Comparison of ENCODE assay signal across 12 cellular contexts in genomic region chr1:84611796-84612195, GRCh38. TPM values are rescaled to one million over a fixed set of nuclear protein-coding genes. Genes with fewer than 3 reads are reported as not detected.
DNase-seq lines count a peak whose midpoint lies in the region; ATAC-seq and TF ChIP-seq lines count a peak whose summit lies in the region.
"Had no signal": no experiment of that assay in that cellular context is flagged by ENCODE, and none has a peak within 500 bp of the region (broad histone marks: within the 10 kb centered on the region; RNA-seq: fewer than 3 reads in every experiment).

No MANE protein-coding gene starts in this region.

- H3K36me3 Mint-ChIP-seq in nephron progenitor cell (ENCODE audit: low read depth) = peaks cover 47% of the 10 kb centered on the region

- H3K27ac ChIP-seq in dorsolateral prefrontal cortex (peak overlapping the region in 51 of 59 donors; percentile 1 to 86 (median 67)), trophoblast cell (ENCODE audit: low read depth, low read length) (no peak overlapping the region), spleen (peak overlapping the region in 1 of 8 donors; percentile 45)

- no peak for TF ChIP-seq POLR2A in spleen (IDR thresholded peaks at IDR 0.05)

- H3K4ac ChIP-seq in trophoblast cell (ENCODE audit: low read depth, low read length) = no peak overlapping the region

- TF ChIP-seq CTCF in dorsolateral prefrontal cortex (IDR thresholded peaks at IDR 0.05 in 54 of 56, conservative IDR thresholded peaks at IDR 0.05 in 2 of 56; ENCODE audit: low read depth in 1 of 56, partially characterized antibody in 56 of 56) = no peak
- TF ChIP-seq CTCF in nephron progenitor cell (IDR thresholded peaks at IDR 0.05) = no peak
- TF ChIP-seq CTCF in spleen (IDR thresholded peaks at IDR 0.05 in 8 of 11, conservative IDR thresholded peaks at IDR 0.05 in 3 of 11) = no peak

- H3K9me3 Mint-ChIP-seq in nephron progenitor cell = peaks cover 84% of the 10 kb centered on the region

- no peak overlapping the region for H3K4me2 ChIP-seq in trophoblast cell (ENCODE audit: low read length)

- H2AK5ac ChIP-seq in trophoblast cell (ENCODE audit: low read length) = no peak overlapping the region

- no peaks in the 10 kb centered on the region for H3K36me3 ChIP-seq in trophoblast cell (ENCODE audit: control insufficient read depth in 1 of 2, insufficient read depth in 2 of 2, low read length in 2 of 2)
- H3K36me3 ChIP-seq in spleen = no peaks in the 10 kb centered on the region

- H4K91ac ChIP-seq in trophoblast cell (ENCODE audit: low read depth, low read length) = no peak overlapping the region

- peak overlapping the region in 1 of 59 donors; percentile 4 for H3K4me3 ChIP-seq in dorsolateral prefrontal cortex
- no peak overlapping the region for H3K4me3 ChIP-seq in trophoblast cell (ENCODE audit: low read depth, low read length)
- H3K4me3 ChIP-seq in spleen = no peak overlapping the region
- H3K4me3 ChIP-seq: mucosa of descending colon had no signal

- intact Hi-C loops in dorsolateral prefrontal cortex (cut with DNase I) (loop anchor here in 1 of 2 donors (2.0 kb wide), 1 partner anchor 33 kb away; no protein-coding TSS in a partner anchor), spleen (cut with DNase I; ENCODE audit: low total_unique reads) (no loop called here)

- H3K27me3 ChIP-seq in dorsolateral prefrontal cortex (no peaks in the 10 kb centered on the region), trophoblast cell (ENCODE audit: insufficient read depth, low read length) (no peaks in the 10 kb centered on the region), spleen (replicated peaks in 1 of 7) (no peaks in the 10 kb centered on the region)

- H3K27me3 Mint-ChIP-seq in nephron progenitor cell (ENCODE audit: low read depth, poor library complexity) = peaks cover 3% of the 10 kb centered on the region

- H3K27ac Mint-ChIP-seq in nephron progenitor cell = peak overlapping the region; percentile 96

- peak; percentile 56 for DNase-seq in M059J (ENCODE audit: low read depth)
- DNase-seq in dorsolateral prefrontal cortex = no peak
- DNase-seq in nephron progenitor cell = no peak
- no peak for DNase-seq in activated CD8-positive, alpha-beta memory T cell treated with anti-CD3 and anti-CD28 coated beads, Interleukin-2, amount 50 U/mL, for 48 hours
- DNase-seq in trophoblast cell = no peak
- no peak for DNase-seq in spleen
- DNase-seq: effector CD8-positive, alpha-beta T cell; H7; mucosa of descending colon; NCI-H2227 treated with DMSO at 0.1 percent for 48 hours had no signal

- H2AFZ ChIP-seq in trophoblast cell (ENCODE audit: insufficient read depth, low read length, poor library complexity) = no peak overlapping the region

- ATAC-seq in GM18502 (IDR thresholded peaks at IDR 0.05; ENCODE audit: poor library complexity, unreplicated experiment) (peak; percentile 56), HG03521 (IDR thresholded peaks at IDR 0.05; ENCODE audit: unreplicated experiment) (no peak)
- ATAC-seq: mucosa of descending colon had no signal

- no peak overlapping the region for H4K8ac ChIP-seq in trophoblast cell (ENCODE audit: low read depth, low read length)

- WGBS in trophoblast cell (ENCODE audit: extremely low coverage, insufficient coverage, insufficient read length) = no CpG with 5 or more reads among the region's 3 CpGs
- WGBS in spleen, 5 donors = 38 to 47% (median 46%) methylated on average over 3 of the region's 3 CpGs

- H3K79me1 ChIP-seq in trophoblast cell (ENCODE audit: low read length) = no peaks in the 10 kb centered on the region

- peaks cover 5% of the 10 kb centered on the region for H3K9me3 ChIP-seq in trophoblast cell (ENCODE audit: insufficient read depth, low read depth, low read length)
- peaks cover 0 to 26% (median 12%) of the 10 kb centered on the region in 8 donors for H3K9me3 ChIP-seq in spleen

- H2BK12ac ChIP-seq in trophoblast cell (ENCODE audit: low read length) = no peak overlapping the region

- H2BK120ac ChIP-seq in trophoblast cell (ENCODE audit: insufficient read depth, low read length, poor library complexity) = no peak overlapping the region

- no peaks in the 10 kb centered on the region for H3K79me2 ChIP-seq in trophoblast cell (ENCODE audit: control insufficient read depth, insufficient read depth, low read length, poor library complexity)

- H3K14ac ChIP-seq in trophoblast cell (ENCODE audit: low read length) = no peak overlapping the region

- H3K4me1 Mint-ChIP-seq in nephron progenitor cell = peaks cover 11% of the 10 kb centered on the region

- H3K23ac ChIP-seq in trophoblast cell (ENCODE audit: low read length) = no peak overlapping the region

- no peak overlapping the region for H2BK5ac ChIP-seq in trophoblast cell (ENCODE audit: low read depth, low read length, poor library complexity)

- H3K4me1 ChIP-seq in trophoblast cell (ENCODE audit: control insufficient read depth in 1 of 2, insufficient read depth in 2 of 2, low read length in 2 of 2) (no peaks in the 10 kb centered on the region), spleen (no peaks in the 10 kb centered on the region)

- no peak overlapping the region for H3K18ac ChIP-seq in trophoblast cell (ENCODE audit: low read length)

- no peak overlapping the region for H3K9ac ChIP-seq in trophoblast cell (ENCODE audit: low read length)

- H4K12ac ChIP-seq in trophoblast cell (ENCODE audit: low read depth, low read length) = no peak overlapping the region

- peak overlapping the region; percentile 18 for H3K4me3 Mint-ChIP-seq in nephron progenitor cell

RNA-seq across cellular contexts. Expression of gene CTBS, which starts 37.6 kb away (rescaled TPM):
- 28.4 and 40.2 TPM in 2 replicates for total RNA-seq in M059J (2014; rRNA removed; shearing (Covaris generic))
- 10 to 100 TPM in 36 of 120 experiments, 1 to 10 TPM in 84; 4.5 to 15.6 (median 8.4) TPM for total RNA-seq in dorsolateral prefrontal cortex
- 10.7 and 11.1 TPM in 2 replicates for polyA plus RNA-seq in trophoblast cell (2013)
- 10 to 100 TPM; 28.3 to 43.3 (median 38.8) TPM for total RNA-seq in spleen
- polyA plus RNA-seq in spleen = 10 to 100 TPM in 1 of 3 donors, 1 to 10 TPM in 2; 7.0 to 11.6 (median 9.7) TPM
